In the genomic region with DNA sequence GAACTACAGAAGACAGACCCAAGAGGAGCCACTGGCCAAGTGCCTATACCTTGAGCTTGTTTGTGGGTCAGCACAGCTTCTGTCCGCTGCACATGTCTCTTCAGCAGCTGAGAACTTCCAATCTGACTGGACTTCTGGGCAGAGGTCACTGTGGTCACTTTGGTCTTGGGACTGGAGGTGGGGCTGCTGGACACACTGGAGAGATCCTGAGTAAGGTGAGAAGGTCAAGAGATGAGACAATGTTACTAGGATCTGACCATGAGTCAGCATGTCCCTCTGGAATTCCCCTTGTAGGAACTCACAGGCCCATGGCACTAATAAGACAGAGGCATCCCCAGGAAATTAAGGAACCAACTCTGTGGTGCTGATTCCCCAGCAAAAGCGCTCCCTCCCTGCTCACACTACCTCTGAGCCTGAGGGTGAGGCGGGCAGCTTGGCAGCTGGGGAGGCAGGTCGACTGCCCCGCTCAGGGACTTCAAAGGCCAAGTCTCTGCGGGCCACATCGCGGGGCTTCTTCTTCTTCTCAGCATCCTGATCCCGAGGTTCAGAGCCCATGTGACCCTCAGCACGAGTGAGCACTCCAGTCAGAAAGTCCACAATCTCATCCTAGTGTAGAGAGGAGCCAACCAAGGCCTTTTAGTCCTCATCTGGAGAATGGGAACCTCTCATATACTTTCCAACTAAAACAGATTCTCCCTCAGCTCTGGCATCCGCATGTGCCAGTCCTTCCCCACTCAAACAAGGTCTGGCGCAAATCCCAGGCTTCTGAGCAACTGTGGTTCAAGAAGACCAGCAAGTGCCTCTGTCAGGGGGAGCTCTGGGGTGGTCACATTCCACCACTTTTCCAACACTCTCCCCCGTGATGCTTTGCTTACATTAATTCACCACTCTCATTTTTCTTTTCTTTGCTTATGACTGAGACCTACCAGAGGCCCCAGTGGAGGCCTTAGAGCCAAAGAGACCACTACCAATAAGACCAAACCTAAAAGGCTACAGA, we compare ENCODE assay signal across 11 cellular contexts. TPM values are rescaled to one million over a fixed set of nuclear protein-coding genes. Genes with fewer than 3 reads are reported as not detected.
DNase-seq lines count a peak whose midpoint lies in the region; ATAC-seq, FAIRE-seq and TF ChIP-seq lines count a peak whose summit lies in the region.
"Had no signal": no experiment of that assay in that cellular context is flagged by ENCODE, and none has a peak within 500 bp of the region (broad histone marks: within the 10 kb centered on the region; RNA-seq: fewer than 3 reads in every experiment).

No MANE protein-coding gene starts in this region.

- H3K4me3 ChIP-seq in left ventricle myocardium inferior (no peak overlapping the region), SJSA1 (no peak overlapping the region), foreskin fibroblast (ENCODE audit: low read depth in 1 of 2, low read length in 2 of 2) (no peak overlapping the region)
- H3K4me3 ChIP-seq: sigmoid colon had no signal

- DNase-seq in left ventricle myocardium superior (no peak), left ventricle myocardium inferior (no peak), SJSA1 (ENCODE audit: low read depth in 1 of 2, low spot score in 2 of 2) (peak; percentile 84 to 90), foreskin fibroblast (peak; percentile 51 to 62), stromal cell of bone marrow (ENCODE audit: low read depth) (peak; percentile 20), urothelium cell line (ENCODE audit: low spot score) (no peak)
- DNase-seq: activated CD4-positive, CD25-positive, alpha-beta regulatory T cell treated with anti-CD3 and anti-CD28 coated beads, Interleukin-2, amount 50 U/mL, for 72 hours; NCI-H1436 treated with DMSO at 0.1 percent for 48 hours; sigmoid colon had no signal

- no peak for TF ChIP-seq CTCF in left ventricle myocardium inferior (IDR thresholded peaks at IDR 0.05; ENCODE audit: borderline replicate concordance)
- TF ChIP-seq CTCF in foreskin fibroblast (IDR thresholded peaks at IDR 0.05; ENCODE audit: low read depth, low read length), result no peak

- H3K9me3 ChIP-seq in left ventricle myocardium inferior (replicated peaks) (no peaks in the 10 kb centered on the region), SJSA1 (replicated peaks) (no peaks in the 10 kb centered on the region)
- H3K9me3 ChIP-seq: sigmoid colon had no signal

- FAIRE-seq in urothelium cell line (lab: Jason Lieb, UNC), result no peak

- no peak overlapping the region for H3K27ac ChIP-seq in left ventricle myocardium inferior (replicated peaks)
- H3K27ac ChIP-seq in SJSA1, result peak overlapping the region; percentile 85
- H3K27ac ChIP-seq: sigmoid colon had no signal

- H3K36me3 ChIP-seq in left ventricle myocardium inferior (peaks cover 98% of the 10 kb centered on the region), SJSA1 (peaks cover 85% of the 10 kb centered on the region)

- H3K27me3 ChIP-seq in left ventricle myocardium inferior (ENCODE audit: low read depth) (no peaks in the 10 kb centered on the region), SJSA1 (replicated peaks) (no peaks in the 10 kb centered on the region)
- H3K27me3 ChIP-seq: sigmoid colon had no signal

- intact Hi-C loops in left ventricle myocardium superior (cut with micrococcal nuclease), result no loop called here
- intact Hi-C loops in left ventricle myocardium inferior (cut with micrococcal nuclease), result no loop called here

- H3K4me1 ChIP-seq in left ventricle myocardium inferior (peaks cover 40% of the 10 kb centered on the region), SJSA1 (replicated peaks) (peaks cover 49% of the 10 kb centered on the region)

- peak; percentile 38 for ATAC-seq in left ventricle myocardium superior
- ATAC-seq in GM19023 (IDR thresholded peaks at IDR 0.05; ENCODE audit: unreplicated experiment), result no peak
- ATAC-seq in HG03342 (IDR thresholded peaks at IDR 0.05; ENCODE audit: unreplicated experiment), result no peak

RNA-seq across cellular contexts. Expression of gene KANSL3, which starts 29.4 kb away (rescaled TPM):
- total RNA-seq in left ventricle myocardium superior (30.9 TPM), left ventricle myocardium inferior (31.7 TPM)
- 21.9 and 31.4 TPM in 2 replicates for total RNA-seq in SJSA1 (2014; rRNA removed; shearing (Covaris generic))

RNA-seq across cellular contexts. Expression of gene FER1L5, which starts 33.8 kb away (rescaled TPM):
- not detected for total RNA-seq in left ventricle myocardium superior
- total RNA-seq in left ventricle myocardium inferior, result 0.05 TPM
- not detected in 2 replicates for total RNA-seq in SJSA1 (2014; rRNA removed; shearing (Covaris generic))

Comparison
In these comparisons a context has a peak if more than half of its experiments do, and no peak if none do; other contexts are left out.
1. DNase-seq: peak in SJSA1 (2 of 2), foreskin fibroblast (2 of 2) and stromal cell of bone marrow (single experiment); none in left ventricle myocardium superior (single experiment), left ventricle myocardium inferior (single experiment) and urothelium cell line (single experiment).